25 cellular contexts compared by ENCODE assay signal in genomic region chr12:48159976-48160525, GRCh38. TPM values are rescaled to one million over a fixed set of nuclear protein-coding genes. Genes with fewer than 3 reads are reported as not detected.
"Had no signal": no experiment of that assay in that cellular context is flagged by ENCODE, and none has a peak within 500 bp of the region (broad histone marks: within the 10 kb centered on the region; RNA-seq: fewer than 3 reads in every experiment).

No MANE protein-coding gene starts in this region.

- H2AFZ ChIP-seq: hepatocyte, neural progenitor cell had no signal

- H3K9me3 Mint-ChIP-seq: activated CD4-positive, alpha-beta memory T cell treated with anti-CD3 and anti-CD28 coated beads for 36 hours; activated T-cell treated with anti-CD3 and anti-CD28 coated beads, Interleukin-2, amount 50 U/mL, for 24 hours; brain; naive B cell; neural progenitor cell; stimulated activated effector memory CD8-positive, alpha-beta T cell treated with anti-CD3 and anti-CD28 coated beads, Interleukin-12 subunit alpha, Interleukin-12 subunit beta, amount 100 ng/mL, for 72 hours; T-cell had no signal

- H3K4me3 ChIP-seq: hepatocyte, left ventricle myocardium inferior, neural progenitor cell, pancreas had no signal

- H3K27ac ChIP-seq: hepatocyte, neural progenitor cell, pancreas, VCaP had no signal

- H3K9ac ChIP-seq: neural progenitor cell had no signal

- H3K9me3 ChIP-seq: left ventricle myocardium inferior, pancreas had no signal

- FAIRE-seq: keratinocyte, pancreas had no signal

- H3K27me3 ChIP-seq: hepatocyte, neural progenitor cell, pancreas had no signal

- ATAC-seq: activated CD8-positive, alpha-beta memory T cell treated with anti-CD3 and anti-CD28 coated beads, Interleukin-2, amount 10 ng/mL, durations not matched to agents 7 days and 5 days; pancreas; stimulated activated effector memory CD8-positive, alpha-beta T cell treated with anti-CD3 and anti-CD28 coated beads, Interleukin-12 subunit alpha, Interleukin-12 subunit beta, amount 100 ng/mL, for 72 hours; T-cell had no signal

- H3K4me2 ChIP-seq: hepatocyte, neural progenitor cell had no signal

- DNase-seq: activated CD4-positive, alpha-beta memory T cell treated with anti-CD3 and anti-CD28 coated beads for 36 hours; activated CD8-positive, alpha-beta memory T cell treated with anti-CD3 and anti-CD28 coated beads, Interleukin-2, amount 10 ng/mL, durations not matched to agents 7 days and 5 days; activated effector memory CD4-positive, alpha-beta T cell treated with Interleukin-2 at 50 U/mL for 16 hours; activated naive CD4-positive, alpha-beta T cell treated with anti-CD3 and anti-CD28 coated beads, Interleukin-2, amount 50 U/mL, for 16 hours; activated T-cell treated with anti-CD3 and anti-CD28 coated beads, Interleukin-2, amount 50 U/mL, for 24 hours; amniotic stem cell; central memory CD4-positive, alpha-beta T cell; cortex of kidney; effector CD8-positive, alpha-beta T cell; left ventricle myocardium inferior; naive B cell; pancreas; T1000 had no signal

- H3K27me3 Mint-ChIP-seq: activated CD4-positive, alpha-beta memory T cell treated with anti-CD3 and anti-CD28 coated beads for 36 hours; activated T-cell treated with anti-CD3 and anti-CD28 coated beads, Interleukin-2, amount 50 U/mL, for 24 hours had no signal

- H3K36me3 ChIP-seq: left ventricle myocardium inferior, neural progenitor cell, pancreas had no signal

- H3K4me3 Mint-ChIP-seq: activated CD4-positive, alpha-beta memory T cell treated with anti-CD3 and anti-CD28 coated beads for 36 hours; activated CD8-positive, alpha-beta memory T cell treated with anti-CD3 and anti-CD28 coated beads, Interleukin-2, amount 10 ng/mL, durations not matched to agents 7 days and 5 days; activated T-cell treated with anti-CD3 and anti-CD28 coated beads, Interleukin-2, amount 50 U/mL, for 24 hours; neural progenitor cell; stimulated activated effector memory CD8-positive, alpha-beta T cell treated with anti-CD3 and anti-CD28 coated beads, Interleukin-12 subunit alpha, Interleukin-12 subunit beta, amount 100 ng/mL, for 72 hours had no signal

- H3K27ac Mint-ChIP-seq: activated CD4-positive, alpha-beta memory T cell treated with anti-CD3 and anti-CD28 coated beads for 36 hours; activated CD8-positive, alpha-beta memory T cell treated with anti-CD3 and anti-CD28 coated beads, Interleukin-2, amount 10 ng/mL, durations not matched to agents 7 days and 5 days; activated T-cell treated with anti-CD3 and anti-CD28 coated beads, Interleukin-2, amount 50 U/mL, for 24 hours; neural progenitor cell; stimulated activated effector memory CD8-positive, alpha-beta T cell treated with anti-CD3 and anti-CD28 coated beads, Interleukin-12 subunit alpha, Interleukin-12 subunit beta, amount 100 ng/mL, for 72 hours had no signal

- H3K36me3 Mint-ChIP-seq: activated CD4-positive, alpha-beta memory T cell treated with anti-CD3 and anti-CD28 coated beads for 36 hours; activated CD8-positive, alpha-beta memory T cell treated with anti-CD3 and anti-CD28 coated beads, Interleukin-2, amount 10 ng/mL, durations not matched to agents 7 days and 5 days; brain; naive B cell; neural progenitor cell; T-cell had no signal

RNA-seq across cellular contexts. Expression of gene OR10AD1, which starts 43.0 kb away (rescaled TPM):
- total RNA-seq: activated CD4-positive, alpha-beta memory T cell treated with anti-CD3 and anti-CD28 coated beads for 36 hours; activated CD8-positive, alpha-beta memory T cell treated with anti-CD3 and anti-CD28 coated beads, Interleukin-2, amount 10 ng/mL, durations not matched to agents 7 days and 5 days; fibroblast of lung; hepatocyte; left ventricle myocardium inferior; mononuclear cell; pancreas; renal cortical epithelial cell; T-cell; ureter had no signal
- polyA plus RNA-seq: fibroblast of lung, keratinocyte, pancreas, thymus had no signal
